ENCODE assay signal across 1 cellular context in genomic region chr6:356828-357251, GRCh38.
TF ChIP-seq lines count a peak whose summit lies in the region.

No MANE protein-coding gene starts in this region.

TF ChIP-seq in GM23338, 12 proteins besides CTCF, POLR2A, EP300 and RAD21 (continued from another document):
- TF ChIP-seq REST (IDR thresholded peaks at IDR 0.05; ENCODE audit: unreplicated experiment) (no peak), ZNF462 (CRISPR knock-in tag; IDR thresholded peaks at IDR 0.05) (no peak), NANOG (IDR thresholded peaks at IDR 0.05; ENCODE audit: borderline replicate concordance) (no peak), CREB1 (CRISPR knock-in tag; IDR thresholded peaks at IDR 0.05; ENCODE audit: low read depth) (no peak), EZH2 (IDR thresholded peaks at IDR 0.05; ENCODE audit: low read depth, unreplicated experiment) (no peak)
